ENCODE assay signal across 9 cellular contexts in the genomic region with DNA sequence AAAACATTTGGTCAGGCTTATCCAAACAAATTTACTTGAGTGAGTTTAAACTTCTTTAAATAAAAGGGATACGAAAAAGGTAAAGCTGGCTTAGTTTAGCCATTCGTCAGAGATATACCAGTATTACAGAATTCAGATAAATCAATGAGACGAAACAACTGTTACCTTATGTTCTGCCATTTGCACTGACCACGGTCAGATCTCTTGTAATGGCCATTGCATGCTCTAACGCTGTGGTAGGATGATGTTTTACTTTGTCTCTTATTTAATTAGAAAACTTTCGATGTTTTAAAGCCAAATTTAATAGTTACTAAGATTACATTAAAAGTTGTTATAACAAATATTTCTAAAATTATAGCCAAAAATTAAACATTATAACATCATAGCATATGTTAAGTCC. TPM values are rescaled to one million over a fixed set of nuclear protein-coding genes. Genes with fewer than 3 reads are reported as not detected.
A peak's percentile ranks its signal among the peaks of the same experiment; 100 is the strongest.
DNase-seq lines count a peak whose midpoint lies in the region; ATAC-seq, FAIRE-seq and TF ChIP-seq lines count a peak whose summit lies in the region.
"Had no signal": no experiment of that assay in that cellular context is flagged by ENCODE, and none has a peak within 500 bp of the region (broad histone marks: within the 10 kb centered on the region; RNA-seq: fewer than 3 reads in every experiment).

No MANE protein-coding gene starts in this region.

- H3K9ac ChIP-seq in MM.1S (ENCODE audit: low read length) = no peak overlapping the region

- intact Hi-C loops in Calu3 (cut with micrococcal nuclease; ENCODE audit: unreplicated experiment) = loop anchor here (2.0 kb wide), 1 partner anchor 30 kb away; no protein-coding TSS in a partner anchor

- peak overlapping the region; percentile 83 for H3K4me3 Mint-ChIP-seq in Calu3 (ENCODE audit: low read depth, unreplicated experiment)

- no peaks in the 10 kb centered on the region for H3K4me1 Mint-ChIP-seq in Calu3 (ENCODE audit: low read depth, unreplicated experiment)

- CTCF ChIA-PET in Calu3 (lab: Charles Lee) = no interaction called here

- H3K4me3 ChIP-seq in MM.1S (ENCODE audit: low read length) (0 out of 2 replicates have a peak overlapping the region, but pooled peaks have one; percentile 84), neuron (ENCODE audit: low read length) (peak overlapping the region; percentile 80)

- BruUV-seq in Calu3 (replicated peaks; lab: Mats Ljungman, UMichigan) = no TSS peak

- no peaks in the 10 kb centered on the region for H4K20me1 ChIP-seq in MM.1S (ENCODE audit: insufficient read depth, low read length)

- H3K79me2 ChIP-seq in MM.1S (ENCODE audit: low read length) = peaks cover 8% of the 10 kb centered on the region

- no peak for DNase-seq in Calu3
- no peak for DNase-seq in MM.1S
- no peak for DNase-seq in NCI-H226
- no peak for DNase-seq in activated naive CD4-positive, alpha-beta T cell treated with anti-CD3 and anti-CD28 coated beads, Interleukin-2, amount 50 U/mL, for 16 hours
- DNase-seq in KBM-7 = no peak
- DNase-seq: activated CD8-positive, alpha-beta memory T cell treated with anti-CD3 and anti-CD28 coated beads for 24 hours had no signal

- peak; percentile 18 for FAIRE-seq in colon (lab: Jason Lieb, UNC)

- ATAC-seq in GM21717 (IDR thresholded peaks at IDR 0.05; ENCODE audit: unreplicated experiment) = no peak

- in situ Hi-C loops in KBM-7 (cut with MboI; ENCODE audit: low pct_unique_long_range_greater_than_20kb, low sequenced_read_pairs) = no loop called here

- peak overlapping the region; percentile 76 for H3K4me2 ChIP-seq in MM.1S (ENCODE audit: low read depth, low read length)

- H3K9me3 ChIP-seq in MM.1S (replicated peaks; ENCODE audit: insufficient read depth, low read length) = no peaks in the 10 kb centered on the region
- H3K9me3 ChIP-seq in neuron (ENCODE audit: low read length) = no peaks in the 10 kb centered on the region

- H3K27ac Mint-ChIP-seq in Calu3 (ENCODE audit: unreplicated experiment) = no peak overlapping the region

- H3K27me3 ChIP-seq in MM.1S (replicated peaks; ENCODE audit: insufficient read depth, low read length) (no peaks in the 10 kb centered on the region), neuron (ENCODE audit: insufficient read depth, low read length) (no peaks in the 10 kb centered on the region)

- H3K27ac ChIP-seq in MM.1S (ENCODE audit: low read length) = no peak overlapping the region

- H2AFZ ChIP-seq in MM.1S (ENCODE audit: low read length) (no peak overlapping the region), neuron (ENCODE audit: low read depth, low read length) (peak overlapping the region; percentile 87)

- peaks cover 4% of the 10 kb centered on the region; the same call in 1 of the 2 replicates for H3F3A ChIP-seq in MM.1S (ENCODE audit: insufficient read depth, low read length)

- TF ChIP-seq CTCF in Calu3 (IDR thresholded peaks at IDR 0.05; ENCODE audit: unreplicated experiment) (no peak), MM.1S (IDR thresholded peaks at IDR 0.05; ENCODE audit: low read length) (no peak)

- no peaks in the 10 kb centered on the region for H3K27me3 Mint-ChIP-seq in Calu3 (ENCODE audit: unreplicated experiment)

- no peaks in the 10 kb centered on the region for H3K9me3 Mint-ChIP-seq in Calu3 (ENCODE audit: low read depth, unreplicated experiment)

- no peaks in the 10 kb centered on the region for H3K9me2 ChIP-seq in MM.1S (replicated peaks; ENCODE audit: insufficient read depth, low read length)

- H3K36me3 ChIP-seq in MM.1S (replicated peaks; ENCODE audit: insufficient read depth, low read length) = no peaks in the 10 kb centered on the region
- peaks cover 15% of the 10 kb centered on the region for H3K36me3 ChIP-seq in neuron (ENCODE audit: insufficient read depth, low read length)

- H3K36me3 Mint-ChIP-seq in Calu3 (ENCODE audit: insufficient read depth, unreplicated experiment) = peaks cover 22% of the 10 kb centered on the region

- peaks cover 8% of the 10 kb centered on the region for H3K4me1 ChIP-seq in MM.1S (ENCODE audit: low read length)
- H3K4me1 ChIP-seq in neuron (ENCODE audit: insufficient read depth, low read length) = peaks cover 12% of the 10 kb centered on the region

RNA-seq across cellular contexts. Expression of a gene that starts 1.5 kb away (rescaled TPM):
- 9.3 and 9.7 TPM in 2 replicates for total RNA-seq in Calu3 (2022)

RNA-seq across cellular contexts. Expression of a gene that starts 1.6 kb away (rescaled TPM):
- total RNA-seq in Calu3 (2022) = not detected in 2 replicates
